Comparison of ENCODE assay signal across 2 cellular contexts in genomic region chr1:89911186-89911976, GRCh38.
A peak's percentile ranks its signal among the peaks of the same experiment; 100 is the strongest.
TF ChIP-seq lines count a peak whose summit lies in the region.

No MANE protein-coding gene starts in this region.

TF ChIP-seq in WTC11, 78 proteins besides CTCF, POLR2A, EP300 and RAD21 (continued from another document):
- TF ChIP-seq ELF4 (CRISPR knock-in tag; IDR thresholded peaks at IDR 0.05; ENCODE audit: low read depth) (no peak), ZNF425 (CRISPR knock-in tag; conservative IDR thresholded peaks at IDR 0.05) (no peak; the same call in 1 of the 2 replicates), MAX (CRISPR knock-in tag; IDR thresholded peaks at IDR 0.05) (0 out of 2 replicates have a peak, but pooled peaks have one; percentile 21)

TF ChIP-seq in SK-N-SH treated with all-trans-retinoic acid at 6 μM for 48 hours, 23 proteins besides CTCF, POLR2A, EP300 and RAD21 (continued from another document):
- TF ChIP-seq CSRNP3 (CRISPR knock-in tag; IDR thresholded peaks at IDR 0.05) (no peak), RARB (CRISPR knock-in tag; IDR thresholded peaks at IDR 0.05) (no peak), PATZ1 (CRISPR knock-in tag; IDR thresholded peaks at IDR 0.05; ENCODE audit: borderline replicate concordance) (no peak), CREB5 (CRISPR knock-in tag; IDR thresholded peaks at IDR 0.05; ENCODE audit: low read depth) (no peak), TOX (CRISPR knock-in tag; IDR thresholded peaks at IDR 0.05; ENCODE audit: borderline replicate concordance) (no peak), TCF4 (CRISPR knock-in tag; IDR thresholded peaks at IDR 0.05; ENCODE audit: borderline replicate concordance) (no peak), ZFP30 (CRISPR knock-in tag; IDR thresholded peaks at IDR 0.05) (no peak)
TF ChIP-seq in SK-N-SH treated with all-trans-retinoic acid at 6 μM for 48 hours: peak in this region for 0.
